ENCODE assay signal across 8 cellular contexts in the genomic region with DNA sequence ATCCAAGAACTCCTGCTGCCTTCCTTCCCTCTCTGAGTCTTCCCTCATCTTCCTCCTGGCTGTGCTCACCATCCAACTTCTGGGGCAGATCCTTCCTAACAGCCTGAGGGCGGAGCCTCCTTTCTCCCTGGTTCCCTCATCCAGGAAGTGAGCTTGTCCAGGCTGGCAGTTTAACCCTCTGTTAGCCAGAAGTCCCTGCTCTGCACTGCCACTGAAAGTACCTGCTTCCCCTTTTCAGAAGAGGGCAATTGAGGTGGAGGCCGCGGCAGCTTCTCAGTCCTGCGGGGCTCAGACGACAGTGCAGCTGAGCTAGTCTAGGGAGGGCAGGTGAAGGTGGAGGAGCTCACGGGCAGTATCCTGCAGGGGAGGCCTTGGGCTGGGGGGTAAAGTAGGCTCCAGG.
DNase-seq lines count a peak whose midpoint lies in the region; ATAC-seq lines count a peak whose summit lies in the region.

No MANE protein-coding gene starts in this region.

- H3K36me3 Mint-ChIP-seq in activated T-cell treated with anti-CD3 and anti-CD28 coated beads, Interleukin-2, amount 50 U/mL, for 24 hours (ENCODE audit: low read depth) = no peaks in the 10 kb centered on the region

- no peak overlapping the region for H3K4me3 Mint-ChIP-seq in activated T-cell treated with anti-CD3 and anti-CD28 coated beads, Interleukin-2, amount 50 U/mL, for 24 hours

- ATAC-seq in GM21447 (IDR thresholded peaks at IDR 0.05; ENCODE audit: unreplicated experiment) = peak; percentile 72

- H3K27me3 Mint-ChIP-seq in activated T-cell treated with anti-CD3 and anti-CD28 coated beads, Interleukin-2, amount 50 U/mL, for 24 hours = peaks cover 47% of the 10 kb centered on the region

- no peak overlapping the region for H3K27ac Mint-ChIP-seq in activated T-cell treated with anti-CD3 and anti-CD28 coated beads, Interleukin-2, amount 50 U/mL, for 24 hours

- DNase-seq in EL (peak; percentile 51), HT1080 (ENCODE audit: low read depth) (peak; percentile 59), brain pericyte (ENCODE audit: low read depth, low spot score) (peak; percentile 10), occipital lobe (lab: John Stamatoyannopoulos, UW) (no peak), NCI-H345 treated with DMSO at 0.1 percent for 48 hours (lab: John Stamatoyannopoulos, UW; ENCODE audit: unreplicated experiment) (no peak), activated T-cell treated with anti-CD3 and anti-CD28 coated beads for 4 hours (no peak)
- no peak for DNase-seq in activated T-cell treated with anti-CD3 and anti-CD28 coated beads, Interleukin-2, amount 50 U/mL, for 24 hours

- H3K9me3 Mint-ChIP-seq in activated T-cell treated with anti-CD3 and anti-CD28 coated beads, Interleukin-2, amount 50 U/mL, for 24 hours = no peaks in the 10 kb centered on the region

- no peaks in the 10 kb centered on the region for H3K4me1 Mint-ChIP-seq in activated T-cell treated with anti-CD3 and anti-CD28 coated beads, Interleukin-2, amount 50 U/mL, for 24 hours (ENCODE audit: low read depth)

Comparison
In these comparisons a context has a peak if more than half of its experiments do, and no peak if none do; other contexts are left out.
1. DNase-seq: peak in EL (single experiment), HT1080 (single experiment) and brain pericyte (single experiment); none in occipital lobe (single experiment), NCI-H345 treated with DMSO at 0.1 percent for 48 hours (single experiment), activated T-cell treated with anti-CD3 and anti-CD28 coated beads, Interleukin-2, amount 50 U/mL, for 24 hours (single experiment) and activated T-cell treated with anti-CD3 and anti-CD28 coated beads for 4 hours (single experiment).